Comparison of ENCODE assay signal across 9 cellular contexts in the genomic region with DNA sequence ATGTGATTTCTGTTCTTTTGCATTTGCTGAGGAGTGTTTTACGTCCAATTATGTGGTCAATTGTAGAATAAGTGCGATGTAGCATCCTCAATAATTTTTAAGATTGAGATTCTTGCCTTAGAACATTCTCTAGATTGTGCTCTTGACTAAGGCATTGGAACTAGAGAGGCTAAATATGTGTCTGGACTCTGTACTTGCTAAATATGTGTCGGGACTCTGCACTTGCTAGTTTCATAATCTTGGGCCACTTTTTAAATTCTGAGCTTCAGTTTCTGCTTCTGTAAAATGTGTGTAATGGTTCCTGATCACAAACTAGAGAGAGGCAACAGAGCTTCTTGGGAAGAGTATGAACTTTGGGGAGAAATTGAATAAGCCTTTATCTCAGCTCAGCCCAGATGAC. TPM values are rescaled to one million over a fixed set of nuclear protein-coding genes. Genes with fewer than 3 reads are reported as not detected.
"Had no signal": no experiment of that assay in that cellular context is flagged by ENCODE, and none has a peak within 500 bp of the region (broad histone marks: within the 10 kb centered on the region; RNA-seq: fewer than 3 reads in every experiment).

No MANE protein-coding gene starts in this region.

- ATAC-seq: GM12878 had no signal

- H3K4me3 ChIP-seq: GM12878 had no signal

- FAIRE-seq: G401.6, GM12878, GM12891, GM12892, GM18507, GM19239 had no signal

- DNase-seq: GDM1, GF-D8 had no signal

RNA-seq across cellular contexts. Expression of a gene that starts 21.6 kb away (rescaled TPM):
- total RNA-seq: G401 had no signal
